ENCODE assay signal across 16 cellular contexts in the genomic region with DNA sequence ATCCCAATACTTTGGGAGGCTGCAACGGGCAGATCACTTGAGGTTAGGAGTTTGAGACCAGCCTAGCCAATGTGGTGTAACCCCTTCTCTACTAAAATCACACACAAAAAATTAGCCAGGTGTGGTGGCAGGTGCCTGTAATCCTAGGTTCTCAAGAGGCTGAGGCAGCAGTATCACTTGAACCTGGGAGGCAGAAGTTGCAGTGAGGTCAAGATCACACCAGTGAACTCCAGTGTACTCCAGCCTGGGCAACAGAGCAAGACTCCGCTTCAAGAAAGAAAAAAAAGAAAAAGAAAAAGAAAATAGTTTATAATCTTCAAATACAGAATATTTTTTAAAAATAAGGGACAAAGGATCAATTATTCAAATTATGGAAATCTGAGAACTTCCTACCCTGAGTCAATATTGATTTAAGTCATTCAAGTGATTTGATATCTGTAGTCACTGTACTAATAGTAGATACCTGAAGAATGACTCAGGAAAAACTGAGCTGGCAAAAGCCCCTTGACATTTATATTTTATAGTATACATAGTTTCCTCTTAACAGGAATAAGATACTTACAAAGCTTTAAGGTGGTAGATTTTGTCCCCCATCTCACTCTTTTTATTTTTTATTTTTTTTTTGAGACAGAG.
DNase-seq lines count a peak whose midpoint lies in the region; FAIRE-seq and TF ChIP-seq lines count a peak whose summit lies in the region.
"Had no signal": no experiment of that assay in that cellular context is flagged by ENCODE, and none has a peak within 500 bp of the region (broad histone marks: within the 10 kb centered on the region; RNA-seq: fewer than 3 reads in every experiment).

No MANE protein-coding gene starts in this region.

- no peak for TF ChIP-seq POLR2A in H54 (IDR thresholded peaks at IDR 0.05; ENCODE audit: low read depth, low read length)

- H3K9me3 ChIP-seq in PC-9 (ENCODE audit: insufficient read depth, low read depth) (no peaks in the 10 kb centered on the region), hepatocyte (ENCODE audit: low read depth) (no peaks in the 10 kb centered on the region)
- H3K9me3 ChIP-seq: colonic mucosa, right lobe of liver, SJSA1 had no signal

- no peaks in the 10 kb centered on the region for H3K36me3 ChIP-seq in ACC112 (ENCODE audit: insufficient read depth, low read length)
- H3K36me3 ChIP-seq in PC-9 (ENCODE audit: low read depth) = peaks cover 29% of the 10 kb centered on the region
- no peaks in the 10 kb centered on the region for H3K36me3 ChIP-seq in hepatocyte (replicated peaks; ENCODE audit: insufficient read depth, low read depth)
- H3K36me3 ChIP-seq: colonic mucosa had no signal

- H3K27ac ChIP-seq in ACC112 (ENCODE audit: low read depth, low read length) = 0 out of 2 replicates have a peak overlapping the region, but pooled peaks have one; percentile 8
- peak overlapping the region; percentile 75 for H3K27ac ChIP-seq in PC-9
- peak overlapping the region; percentile 18 for H3K27ac ChIP-seq in hepatocyte
- H3K27ac ChIP-seq: colonic mucosa, foreskin keratinocyte, right lobe of liver, SJSA1 had no signal

- POLR2A ChIA-PET in PC-9 (lab: Charles Lee; ENCODE audit: unreplicated experiment) = no interaction called here

- CTCF ChIA-PET in PC-9 (lab: Charles Lee) = interaction anchor here (0.7 kb wide), 1 partner anchor 26 kb away, joined by 8 read pairs; no protein-coding TSS in a partner anchor

- H3K79me2 ChIP-seq in ACC112 (ENCODE audit: control insufficient read depth, insufficient read depth, low read length, unreplicated experiment) (peaks cover 44% of the 10 kb centered on the region), PC-9 (ENCODE audit: low read depth) (peaks cover 77% of the 10 kb centered on the region), hepatocyte (peaks cover 76% of the 10 kb centered on the region)

- TF ChIP-seq CTCF in PC-9 (conservative IDR thresholded peaks at IDR 0.05) (no peak), hepatocyte (IDR thresholded peaks at IDR 0.05; ENCODE audit: poor library complexity) (no peak)

- no peaks in the 10 kb centered on the region for H3K9me2 ChIP-seq in PC-9 (ENCODE audit: insufficient read depth)
- no peaks in the 10 kb centered on the region for H3K9me2 ChIP-seq in hepatocyte (replicated peaks; ENCODE audit: insufficient read depth)

- FAIRE-seq in H54 (lab: Jason Lieb, UNC) = no peak

- intact Hi-C loops in PC-9 (cut with micrococcal nuclease; ENCODE audit: unreplicated experiment) = no loop called here

- H2AFZ ChIP-seq in ACC112 (ENCODE audit: low read length, unreplicated experiment) (no peak overlapping the region), PC-9 (no peak overlapping the region), hepatocyte (no peak overlapping the region)

- 97% methylated on average over 2 of the region's 2 CpGs for WGBS in hepatocyte (ENCODE audit: low lambda C conversion rate, missing lambda C conversion rate)

- no peak overlapping the region for H3K4me3 ChIP-seq in ACC112 (ENCODE audit: low read depth, low read length)
- no peak overlapping the region for H3K4me3 ChIP-seq in PC-9
- H3K4me3 ChIP-seq in hepatocyte = no peak overlapping the region
- H3K4me3 ChIP-seq: colonic mucosa, right lobe of liver, SJSA1 had no signal

- peaks cover 24% of the 10 kb centered on the region for H3K4me1 ChIP-seq in ACC112 (ENCODE audit: control insufficient read depth, insufficient read depth, low read length, unreplicated experiment)
- H3K4me1 ChIP-seq in PC-9 (replicated peaks; ENCODE audit: insufficient read depth) = peaks cover 40% of the 10 kb centered on the region
- H3K4me1 ChIP-seq in hepatocyte (ENCODE audit: insufficient read depth) = no peaks in the 10 kb centered on the region
- H3K4me1 ChIP-seq: colonic mucosa, foreskin keratinocyte, right lobe of liver, SJSA1 had no signal

- H4K20me1 ChIP-seq in PC-9 (ENCODE audit: insufficient read depth) (no peaks in the 10 kb centered on the region), hepatocyte (ENCODE audit: insufficient read depth, poor library complexity, severe bottlenecking) (peaks cover 3% of the 10 kb centered on the region)

- peak; percentile 1 for DNase-seq in H54 (ENCODE audit: insufficient read length, low spot score)
- DNase-seq in PC-9 = peak in 1 of 2 experiments; percentile 85
- no peak for DNase-seq in hepatocyte (ENCODE audit: low spot score)
- DNase-seq in stimulated activated CD8-positive, alpha-beta memory T cell treated with anti-CD3 and anti-CD28 coated beads, Interleukin-4, amount 100 ng/mL, for 48 hours = no peak
- no peak for DNase-seq in mesenteric fat pad (ENCODE audit: low spot score)
- DNase-seq in SW 1271 (lab: John Stamatoyannopoulos, UW) = no peak
- no peak for DNase-seq in NCI-H2171 (lab: John Stamatoyannopoulos, UW)
- DNase-seq: activated CD4-positive, alpha-beta T cell treated with anti-CD3 and anti-CD28 coated beads for 4 hours; activated naive CD4-positive, alpha-beta T cell; aorta; colonic mucosa; foreskin keratinocyte; NCI-H2081 treated with DMSO at 0.1 percent for 48 hours; right lobe of liver had no signal

- H3K27me3 ChIP-seq in ACC112 (ENCODE audit: insufficient read depth, low read length) = no peaks in the 10 kb centered on the region
- no peaks in the 10 kb centered on the region for H3K27me3 ChIP-seq in PC-9 (ENCODE audit: insufficient read depth, low read depth)
- H3K27me3 ChIP-seq in hepatocyte = no peaks in the 10 kb centered on the region
- H3K27me3 ChIP-seq: colonic mucosa, foreskin keratinocyte, right lobe of liver, SJSA1 had no signal

- peaks cover 46% of the 10 kb centered on the region for H3F3A ChIP-seq in PC-9 (ENCODE audit: insufficient read depth, low read depth)

- BruUV-seq in PC-9 (replicated peaks; lab: Mats Ljungman, UMichigan) = no TSS peak

- peak overlapping the region; percentile 45 for H3K4me2 ChIP-seq in PC-9
- no peak overlapping the region for H3K4me2 ChIP-seq in hepatocyte

Comparison
In these comparisons a context has a peak if more than half of its experiments do, and no peak if none do; other contexts are left out.
1. H3K27ac ChIP-seq: peak in every context shown above with its lines; median percentile 75 in PC-9; 18 in hepatocyte; 8 in ACC112.